25 cellular contexts compared by ENCODE assay signal in the genomic region with DNA sequence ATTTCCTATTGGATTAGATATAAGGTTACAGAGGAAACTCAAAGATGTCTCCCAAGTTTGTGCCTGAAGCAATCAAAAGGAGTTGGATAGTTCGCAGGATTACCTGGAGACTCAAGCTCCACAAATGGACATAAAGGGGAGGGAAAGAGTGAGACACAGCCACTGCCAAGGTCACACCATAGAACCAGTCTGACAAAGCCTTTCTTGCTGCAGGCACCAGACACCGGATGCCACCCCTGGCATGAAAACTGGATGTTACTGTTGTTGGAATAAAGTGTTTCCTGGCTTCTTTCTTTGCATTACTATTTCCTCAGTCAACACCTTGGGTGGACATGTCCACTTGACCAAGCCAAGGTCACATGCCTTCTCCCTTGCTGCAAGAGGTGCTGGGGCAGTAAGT.
"Had no signal": no experiment of that assay in that cellular context is flagged by ENCODE, and none has a peak within 500 bp of the region (broad histone marks: within the 10 kb centered on the region; RNA-seq: fewer than 3 reads in every experiment).

No MANE protein-coding gene starts in this region.

- H3K9me3 ChIP-seq: SJCRH30, SK-N-SH had no signal

- H3K4me3 Mint-ChIP-seq: activated B cell treated with CpG ODN at 0.5 μM for 24 hours; activated CD4-positive, alpha-beta memory T cell treated with anti-CD3 and anti-CD28 coated beads for 36 hours; activated CD4-positive, alpha-beta T cell treated with anti-CD3 and anti-CD28 coated beads, Interleukin-2, amount 10 ng/mL, durations not matched to agents 7 days and 5 days; activated naive CD8-positive, alpha-beta T cell; activated T-cell treated with anti-CD3 and anti-CD28 coated beads, Interleukin-2, amount 50 U/mL, for 4 hours; brain had no signal

- ATAC-seq: activated T-cell treated with anti-CD3 and anti-CD28 coated beads, Interleukin-2, amount 50 U/mL, for 4 hours had no signal

- H3K4me1 Mint-ChIP-seq: activated B cell treated with CpG ODN at 0.5 μM for 24 hours, brain had no signal

- H3K36me3 Mint-ChIP-seq: activated CD4-positive, alpha-beta memory T cell treated with anti-CD3 and anti-CD28 coated beads for 36 hours; activated naive CD8-positive, alpha-beta T cell; brain had no signal

- DNase-seq: activated B cell treated with CpG ODN at 0.5 μM for 24 hours; activated CD4-positive, alpha-beta memory T cell treated with anti-CD3 and anti-CD28 coated beads for 36 hours; activated CD4-positive, alpha-beta T cell treated with anti-CD3 and anti-CD28 coated beads, Interleukin-2, amount 10 ng/mL, durations not matched to agents 7 days and 5 days; activated CD8-positive, alpha-beta memory T cell treated with anti-CD3 and anti-CD28 coated beads for 24 hours; activated effector memory CD4-positive, alpha-beta T cell treated with anti-CD3 and anti-CD28 coated beads, Interleukin-2, amount 50 U/mL, for 16 hours; activated naive CD4-positive, alpha-beta T cell treated with Interleukin-2 at 50 U/mL for 16 hours; activated T-cell treated with anti-CD3 and anti-CD28 coated beads, Interleukin-2, amount 50 U/mL, for 4 hours; amygdala; Karpas-422; NCI-H1092 treated with DMSO at 0.1 percent for 48 hours; NCI-H1436; NCI-H1694 treated with DMSO at 0.1 percent for 48 hours; NCI-H2029 treated with DMSO at 0.1 percent for 48 hours; NCI-H345; NCI-H510A; NCI-H526 treated with DMSO at 0.1 percent for 48 hours; NCI-H82; SJCRH30; SK-N-SH; SW 1271; T-helper 9 cell had no signal

- H3K9me3 Mint-ChIP-seq: activated B cell treated with CpG ODN at 0.5 μM for 24 hours; activated CD4-positive, alpha-beta memory T cell treated with anti-CD3 and anti-CD28 coated beads for 36 hours; activated CD4-positive, alpha-beta T cell treated with anti-CD3 and anti-CD28 coated beads, Interleukin-2, amount 10 ng/mL, durations not matched to agents 7 days and 5 days; activated T-cell treated with anti-CD3 and anti-CD28 coated beads, Interleukin-2, amount 50 U/mL, for 4 hours; brain had no signal

- H3K36me3 ChIP-seq: cardiac muscle cell, SJCRH30 had no signal

- H3K27me3 ChIP-seq: SJCRH30 had no signal

- H3K27ac Mint-ChIP-seq: activated B cell treated with CpG ODN at 0.5 μM for 24 hours; activated CD4-positive, alpha-beta memory T cell treated with anti-CD3 and anti-CD28 coated beads for 36 hours; activated CD4-positive, alpha-beta T cell treated with anti-CD3 and anti-CD28 coated beads, Interleukin-2, amount 10 ng/mL, durations not matched to agents 7 days and 5 days; activated naive CD8-positive, alpha-beta T cell; brain had no signal

- H3K4me3 ChIP-seq: cardiac muscle cell, PC-9, SJCRH30 had no signal

- H3K27ac ChIP-seq: cardiac muscle cell, PC-9, SJCRH30 had no signal
